12 cellular contexts compared by ENCODE assay signal in genomic region chr3:195153121-195153520, GRCh38.
DNase-seq lines count a peak whose midpoint lies in the region; ATAC-seq and TF ChIP-seq lines count a peak whose summit lies in the region.
"Had no signal": no experiment of that assay in that cellular context is flagged by ENCODE, and none has a peak within 500 bp of the region (broad histone marks: within the 10 kb centered on the region; RNA-seq: fewer than 3 reads in every experiment).

No MANE protein-coding gene starts in this region.

- H3K9me1 ChIP-seq in IMR-90 (ENCODE audit: insufficient read depth, low read length), result peaks cover 41% of the 10 kb centered on the region

- H3K79me1 ChIP-seq in IMR-90 (ENCODE audit: low read depth in 1 of 2, low read length in 2 of 2), result peaks cover 15 to 52% of the 10 kb centered on the region in 2 experiments; a peak in 3 of 4 replicates

- H2AK5ac ChIP-seq in IMR-90 (ENCODE audit: low read depth, low read length), result peak overlapping the region; percentile 89

- H3K27me3 ChIP-seq in IMR-90 (ENCODE audit: control insufficient read depth, insufficient read depth, low read length), result no peaks in the 10 kb centered on the region
- H3K27me3 ChIP-seq: neutrophil had no signal

- peak overlapping the region; percentile 58 for H2AK9ac ChIP-seq in IMR-90 (replicated peaks; ENCODE audit: low read depth, low read length, poor library complexity)

- no peaks in the 10 kb centered on the region for H3K9me3 ChIP-seq in IMR-90 (ENCODE audit: control insufficient read depth, insufficient read depth, low read length)
- H3K9me3 ChIP-seq: neutrophil had no signal

- no peaks in the 10 kb centered on the region for H3K9me3 Mint-ChIP-seq in stimulated activated memory B cell treated with anti-CD40 and anti-IgM and Interleukin-4, amounts not matched to agents 10 μg/mL and 1 μg/mL and 100 μg/mL, for 72 hours
- H3K9me3 Mint-ChIP-seq in activated CD4-positive, alpha-beta T cell treated with anti-CD3 and anti-CD28 coated beads, Interleukin-2, amount 10 ng/mL, durations not matched to agents 7 days and 5 days, result no peaks in the 10 kb centered on the region

- H3K4me1 ChIP-seq in IMR-90 (ENCODE audit: control insufficient read depth, insufficient read depth, low read length), result peaks cover 45% of the 10 kb centered on the region

- no peaks in the 10 kb centered on the region for H3K36me3 ChIP-seq in IMR-90 (ENCODE audit: control insufficient read depth, insufficient read depth, low read length)
- H3K36me3 ChIP-seq: neutrophil had no signal

- H3K27ac Mint-ChIP-seq in stimulated activated memory B cell treated with anti-CD40 and anti-IgM and Interleukin-4, amounts not matched to agents 10 μg/mL and 1 μg/mL and 100 μg/mL, for 72 hours, result peak overlapping the region; percentile 90
- no peak overlapping the region for H3K27ac Mint-ChIP-seq in activated CD4-positive, alpha-beta T cell treated with anti-CD3 and anti-CD28 coated beads, Interleukin-2, amount 10 ng/mL, durations not matched to agents 7 days and 5 days

- dilution Hi-C loops in IMR-90 (cut with HindIII; ENCODE audit: low sequenced_read_pairs, unreplicated experiment), result no loop called here

- peak overlapping the region; percentile 69 to 82; a peak in 3 of 4 replicates for H4K8ac ChIP-seq in IMR-90 (ENCODE audit: low read depth in 2 of 2, low read length in 2 of 2)

- H2BK120ac ChIP-seq in IMR-90 (ENCODE audit: low read depth, low read length), result peak overlapping the region; percentile 91

- no peak overlapping the region for H3K56ac ChIP-seq in IMR-90 (ENCODE audit: extremely low read depth, insufficient read depth, low read length)

- H4K20me1 ChIP-seq in IMR-90 (ENCODE audit: insufficient read depth, low read length), result no peaks in the 10 kb centered on the region

- peak overlapping the region; percentile 96; the same call in 2 of the 3 replicates for H2BK15ac ChIP-seq in IMR-90 (ENCODE audit: low read depth, low read length)

- peak overlapping the region; percentile 73; the same call in 1 of the 2 replicates for H3K14ac ChIP-seq in IMR-90 (replicated peaks; ENCODE audit: low read depth, low read length)

- TF ChIP-seq CTCF in IMR-90 (conservative IDR thresholded peaks at IDR 0.05; ENCODE audit: low read depth, low read length), result no peak
- no peak for TF ChIP-seq CTCF in VCaP (conservative IDR thresholded peaks at IDR 0.05)

- BruUV-seq in IMR-90 (replicated peaks; lab: Mats Ljungman, UMichigan), result no TSS peak

- POLR2A ChIA-PET in IMR-90 (lab: Charles Lee; ENCODE audit: unreplicated experiment), result no interaction called here
- POLR2A ChIA-PET in activated CD4-positive, alpha-beta T cell treated with anti-CD3 and anti-CD28 coated beads, Interleukin-2, amount 10 ng/mL, durations not matched to agents 7 days and 5 days (lab: Charles Lee), result no interaction called here

- H4K5ac ChIP-seq in IMR-90 (ENCODE audit: low read depth, low read length), result peak overlapping the region; percentile 76

- H3K18ac ChIP-seq in IMR-90 (ENCODE audit: low read depth, low read length), result peak overlapping the region; percentile 85

- no peak overlapping the region for H3K9ac ChIP-seq in IMR-90 (ENCODE audit: low read depth, low read length)

- no peaks in the 10 kb centered on the region for H3K36me3 Mint-ChIP-seq in stimulated activated memory B cell treated with anti-CD40 and anti-IgM and Interleukin-4, amounts not matched to agents 10 μg/mL and 1 μg/mL and 100 μg/mL, for 72 hours
- H3K36me3 Mint-ChIP-seq in activated CD4-positive, alpha-beta T cell treated with anti-CD3 and anti-CD28 coated beads, Interleukin-2, amount 10 ng/mL, durations not matched to agents 7 days and 5 days (ENCODE audit: low read depth), result peaks cover 3% of the 10 kb centered on the region

- peak overlapping the region; percentile 58 for H2BK20ac ChIP-seq in IMR-90 (ENCODE audit: low read depth, low read length)

- no peak overlapping the region for H3K4me3 Mint-ChIP-seq in stimulated activated memory B cell treated with anti-CD40 and anti-IgM and Interleukin-4, amounts not matched to agents 10 μg/mL and 1 μg/mL and 100 μg/mL, for 72 hours
- no peak overlapping the region for H3K4me3 Mint-ChIP-seq in activated CD4-positive, alpha-beta T cell treated with anti-CD3 and anti-CD28 coated beads, Interleukin-2, amount 10 ng/mL, durations not matched to agents 7 days and 5 days

- H2BK5ac ChIP-seq in IMR-90 (ENCODE audit: low read depth, low read length, poor library complexity, severe bottlenecking), result peak overlapping the region; percentile 91

- TF ChIP-seq RAD21 in IMR-90 (IDR thresholded peaks at IDR 0.05; ENCODE audit: low read length), result no peak

- WGBS in IMR-90 (ENCODE audit: extremely low coverage in 2 of 2, insufficient read length in 1 of 2), 2 experiments, result 0% methylated on average over 1 of the region's 7 CpGs; no CpG with 5 or more reads in 1 of the 2 experiments

- H3K27me3 Mint-ChIP-seq in stimulated activated memory B cell treated with anti-CD40 and anti-IgM and Interleukin-4, amounts not matched to agents 10 μg/mL and 1 μg/mL and 100 μg/mL, for 72 hours, result no peaks in the 10 kb centered on the region
- H3K27me3 Mint-ChIP-seq in activated CD4-positive, alpha-beta T cell treated with anti-CD3 and anti-CD28 coated beads, Interleukin-2, amount 10 ng/mL, durations not matched to agents 7 days and 5 days, result peaks cover 2% of the 10 kb centered on the region

- in situ Hi-C loops in IMR-90 (cut with MboI; ENCODE audit: low sequenced_read_pairs), result no loop called here

- H3K23ac ChIP-seq in IMR-90 (ENCODE audit: low read depth, low read length), result peak overlapping the region; percentile 37; the same call in 1 of the 2 replicates

- H3K27ac ChIP-seq in IMR-90 (ENCODE audit: insufficient read depth, low read length) (peak overlapping the region; percentile 95), VCaP (peak overlapping the region; percentile 13; the same call in 1 of the 2 replicates)
- H3K27ac ChIP-seq: neutrophil had no signal

- H3K4me3 ChIP-seq in IMR-90 (ENCODE audit: insufficient read depth, low read depth, low read length), result no peak overlapping the region

- intact Hi-C loops in IMR-90 (cut with micrococcal nuclease), result loop anchor here (10.0 kb wide), 1 partner anchor 102 kb away; no protein-coding TSS in a partner anchor

- H4K91ac ChIP-seq in IMR-90 (ENCODE audit: insufficient read depth, low read depth, low read length), result peak overlapping the region; percentile 87

- no peak for ATAC-seq in IMR-90 (ENCODE audit: low read depth)
- ATAC-seq in stimulated activated memory B cell treated with anti-CD40 and anti-IgM and Interleukin-4, amounts not matched to agents 10 μg/mL and 1 μg/mL and 100 μg/mL, for 72 hours, result no peak

- peak; percentile 17 for DNase-seq in IMR-90
- DNase-seq in iPS-NIHi11 (ENCODE audit: low spot score), result peak; percentile 48
- no peak for DNase-seq in activated CD4-positive, alpha-beta T cell treated with anti-CD3 and anti-CD28 coated beads, Interleukin-2, amount 10 ng/mL, durations not matched to agents 7 days and 5 days
- DNase-seq in putamen (ENCODE audit: low spot score), result no peak
- no peak for DNase-seq in Kasumi-1 (lab: John Stamatoyannopoulos, UW)
- no peak for DNase-seq in kidney glomerular epithelial cell (lab: John Stamatoyannopoulos, UW)
- DNase-seq: activated effector memory CD4-positive, alpha-beta T cell treated with Interleukin-2 at 50 U/mL for 16 hours; GDM1; NCI-H1105 had no signal

- H3K4ac ChIP-seq in IMR-90 (ENCODE audit: low read depth, low read length), result peak overlapping the region; percentile 93

- CTCF ChIA-PET in IMR-90 (lab: Yijun Ruan, JAX), result interaction anchor here (1.0 kb wide), 1 partner anchor 482 kb away, joined by 3 read pairs; no protein-coding TSS in a partner anchor
- CTCF ChIA-PET in activated CD4-positive, alpha-beta T cell treated with anti-CD3 and anti-CD28 coated beads, Interleukin-2, amount 10 ng/mL, durations not matched to agents 7 days and 5 days (lab: Charles Lee), result no interaction called here

- H2AFZ ChIP-seq in IMR-90 (replicated peaks; ENCODE audit: low read length, poor library complexity), result peak overlapping the region; percentile 52

- H3K4me1 Mint-ChIP-seq in stimulated activated memory B cell treated with anti-CD40 and anti-IgM and Interleukin-4, amounts not matched to agents 10 μg/mL and 1 μg/mL and 100 μg/mL, for 72 hours, result peaks cover 83% of the 10 kb centered on the region
- H3K4me1 Mint-ChIP-seq in activated CD4-positive, alpha-beta T cell treated with anti-CD3 and anti-CD28 coated beads, Interleukin-2, amount 10 ng/mL, durations not matched to agents 7 days and 5 days, result peaks cover 38% of the 10 kb centered on the region

- no peak overlapping the region for H3K4me2 ChIP-seq in IMR-90 (ENCODE audit: low read depth, low read length)

- no peak for TF ChIP-seq POLR2A in IMR-90 (IDR thresholded peaks at IDR 0.05; ENCODE audit: low read depth, low read length)

TF ChIP-seq in IMR-90, 13 proteins besides CTCF, POLR2A, EP300 and RAD21 (continues in another document):
- TF ChIP-seq CHD1 (IDR thresholded peaks at IDR 0.05; ENCODE audit: low read depth, low read length) (no peak), USF2 (IDR thresholded peaks at IDR 0.05; ENCODE audit: low read depth, low read length) (no peak), ELK1 (IDR thresholded peaks at IDR 0.05; ENCODE audit: borderline replicate concordance, low read depth, low read length) (no peak), BHLHE40 (IDR thresholded peaks at IDR 0.05; ENCODE audit: low read depth, low read length) (no peak), NFE2L2 (IDR thresholded peaks at IDR 0.05; ENCODE audit: low read depth, low read length) (no peak), RFX5 (IDR thresholded peaks at IDR 0.05; ENCODE audit: low read depth, low read length) (no peak), MAFK (IDR thresholded peaks at IDR 0.05; ENCODE audit: low read depth, low read length) (no peak), MAZ (IDR thresholded peaks at IDR 0.05; ENCODE audit: borderline replicate concordance, low read depth, low read length) (no peak), MXI1 (IDR thresholded peaks at IDR 0.05; ENCODE audit: borderline replicate concordance, low read depth, low read length) (no peak)

Comparison
In these comparisons a context has a peak if more than half of its experiments do, and no peak if none do; other contexts are left out.
1. DNase-seq: peak in IMR-90 (single experiment) and iPS-NIHi11 (single experiment); none in activated CD4-positive, alpha-beta T cell treated with anti-CD3 and anti-CD28 coated beads, Interleukin-2, amount 10 ng/mL, durations not matched to agents 7 days and 5 days (single experiment), putamen (single experiment), Kasumi-1 (0 of 2) and kidney glomerular epithelial cell (single experiment).